Comparison of ENCODE assay signal across 10 cellular contexts in genomic region chr7:114916261-114916892, GRCh38. TPM values are rescaled to one million over a fixed set of nuclear protein-coding genes. Genes with fewer than 3 reads are reported as not detected.
A peak's percentile ranks its signal among the peaks of the same experiment; 100 is the strongest.
DNase-seq lines count a peak whose midpoint lies in the region; ATAC-seq, FAIRE-seq and TF ChIP-seq lines count a peak whose summit lies in the region.
"Had no signal": no experiment of that assay in that cellular context is flagged by ENCODE, and none has a peak within 500 bp of the region (broad histone marks: within the 10 kb centered on the region; RNA-seq: fewer than 3 reads in every experiment).

No MANE protein-coding gene starts in this region.

- peak overlapping the region; percentile 86 to 98 (median 95) for H3K27ac Mint-ChIP-seq in CD4-positive, alpha-beta memory T cell

- intact Hi-C loops in CD4-positive, alpha-beta memory T cell (cut with micrococcal nuclease), result loop anchor here (2.0 kb wide), 1 partner anchor 28 kb away; no protein-coding TSS in a partner anchor
- intact Hi-C loops in lower leg skin (cut with DNase I; ENCODE audit: low total_unique reads), result no loop called here

- POLR2A ChIA-PET in CD4-positive, alpha-beta memory T cell (lab: Charles Lee; ENCODE audit: partially characterized antibody), result interaction anchor here (1.2 to 2.2 kb wide), 3 partner anchors 9 to 29 kb away, joined by 3 to 13 read pairs (median 4); no protein-coding TSS in a partner anchor

- CTCF ChIA-PET in CD4-positive, alpha-beta memory T cell (lab: Charles Lee; ENCODE audit: partially characterized antibody), result interaction anchor here (1.4 to 2.8 kb wide), 4 partner anchors 16 to 127 kb away, joined by 3 to 19 read pairs (median 4); no protein-coding TSS in a partner anchor

- no peaks in the 10 kb centered on the region for H3K36me3 ChIP-seq in CD4-positive, alpha-beta memory T cell (ENCODE audit: insufficient read depth, low read length)
- no peaks in the 10 kb centered on the region for H3K36me3 ChIP-seq in BE2C
- H3K36me3 ChIP-seq: right lobe of liver had no signal

- DNase-seq in CD4-positive, alpha-beta memory T cell, result peak in 3 of 5 donors; percentile 22 to 36 (median 24)
- DNase-seq in GM19239 (ENCODE audit: insufficient read length, low spot score) (no peak), urothelium cell line (ENCODE audit: low spot score) (no peak), BE2C (no peak), lower leg skin (ENCODE audit: low spot score in 2 of 2) (no peak), NCI-H146 treated with DMSO at 0.1 percent for 48 hours (lab: John Stamatoyannopoulos, UW; ENCODE audit: unreplicated experiment) (no peak)
- peak; percentile 26 for DNase-seq in activated T-helper 9 cell treated with anti-CD3 and anti-CD28 coated beads, Interleukin-2, amount 50 U/mL, for 16 hours (ENCODE audit: low read depth)
- DNase-seq: right lobe of liver had no signal

- FAIRE-seq in GM19239 (lab: Jason Lieb, UNC) (peak; percentile 98), urothelium cell line (lab: Jason Lieb, UNC) (no peak)

- WGBS in lower leg skin, 2 donors, result 88% methylated on average over 6 of the region's 6 CpGs

- peak overlapping the region; percentile 67 to 92 (median 84) for H3K4me3 Mint-ChIP-seq in CD4-positive, alpha-beta memory T cell

- H3K9me3 Mint-ChIP-seq in CD4-positive, alpha-beta memory T cell, result peaks cover 0 to 2% (median 0%) of the 10 kb centered on the region in 8 donors

- H3K4me1 Mint-ChIP-seq in CD4-positive, alpha-beta memory T cell, result peaks cover 38 to 53% (median 47%) of the 10 kb centered on the region in 4 donors

- TF ChIP-seq CTCF in BE2C (IDR thresholded peaks at IDR 0.05; ENCODE audit: low read depth, low read length) (no peak), lower leg skin (IDR thresholded peaks at IDR 0.05) (no peak)

- no peak overlapping the region for H3K4me3 ChIP-seq in CD4-positive, alpha-beta memory T cell (ENCODE audit: low read length in 2 of 2)
- H3K4me3 ChIP-seq in BE2C (ENCODE audit: low read depth, low read length), result no peak overlapping the region
- no peak overlapping the region for H3K4me3 ChIP-seq in lower leg skin (ENCODE audit: low read depth, poor library complexity, severe bottlenecking)
- H3K4me3 ChIP-seq: hepatocyte, right lobe of liver had no signal

- peaks cover 43% of the 10 kb centered on the region for H3K4me1 ChIP-seq in CD4-positive, alpha-beta memory T cell (ENCODE audit: insufficient read depth, low read length)
- H3K4me1 ChIP-seq in BE2C, result no peaks in the 10 kb centered on the region
- H3K4me1 ChIP-seq: right lobe of liver had no signal

- H3K36me3 Mint-ChIP-seq in CD4-positive, alpha-beta memory T cell, result no peaks in the 10 kb centered on the region

- no peaks in the 10 kb centered on the region for H3K9me3 ChIP-seq in CD4-positive, alpha-beta memory T cell (ENCODE audit: control insufficient read depth in 1 of 2, low read length in 2 of 2)
- no peaks in the 10 kb centered on the region for H3K9me3 ChIP-seq in BE2C
- H3K9me3 ChIP-seq: right lobe of liver had no signal

- peak overlapping the region; percentile 31 for H3K27ac ChIP-seq in CD4-positive, alpha-beta memory T cell (ENCODE audit: low read depth, low read length)
- H3K27ac ChIP-seq: hepatocyte, right lobe of liver had no signal

- peak; percentile 87 for ATAC-seq in HG03060 (IDR thresholded peaks at IDR 0.05; ENCODE audit: low read depth, unreplicated experiment)

- no peak for TF ChIP-seq POLR2A in lower leg skin (IDR thresholded peaks at IDR 0.05)

- H3K27me3 ChIP-seq in CD4-positive, alpha-beta memory T cell (ENCODE audit: insufficient read depth, low read length), result no peaks in the 10 kb centered on the region
- H3K27me3 ChIP-seq in BE2C, result no peaks in the 10 kb centered on the region
- H3K27me3 ChIP-seq: hepatocyte, right lobe of liver had no signal

- no peaks in the 10 kb centered on the region for H3K27me3 Mint-ChIP-seq in CD4-positive, alpha-beta memory T cell

RNA-seq across cellular contexts. Expression of gene MDFIC, which starts 5.5 kb away (rescaled TPM):
- 10 to 100 TPM; 68.1 to 78.0 TPM for total RNA-seq in CD4-positive, alpha-beta memory T cell
- 100 to 1,000 TPM; 180 to 194 TPM for polyA plus RNA-seq in CD4-positive, alpha-beta memory T cell
- polyA plus RNA-seq in BE2C (2012; ENCODE audit: insufficient read depth, insufficient read length, low read depth), result not detected
- total RNA-seq in lower leg skin, result 10 to 100 TPM; 27.0 to 58.5 (median 38.9) TPM

Comparison
In these comparisons a context has a peak if more than half of its experiments do, and no peak if none do; other contexts are left out.
1. DNase-seq: peak in CD4-positive, alpha-beta memory T cell (3 of 5) and activated T-helper 9 cell treated with anti-CD3 and anti-CD28 coated beads, Interleukin-2, amount 50 U/mL, for 16 hours (single experiment); none in GM19239 (single experiment), urothelium cell line (single experiment), BE2C (single experiment), lower leg skin (0 of 2) and NCI-H146 treated with DMSO at 0.1 percent for 48 hours (single experiment).